9 cellular contexts compared by ENCODE assay signal in the genomic region with DNA sequence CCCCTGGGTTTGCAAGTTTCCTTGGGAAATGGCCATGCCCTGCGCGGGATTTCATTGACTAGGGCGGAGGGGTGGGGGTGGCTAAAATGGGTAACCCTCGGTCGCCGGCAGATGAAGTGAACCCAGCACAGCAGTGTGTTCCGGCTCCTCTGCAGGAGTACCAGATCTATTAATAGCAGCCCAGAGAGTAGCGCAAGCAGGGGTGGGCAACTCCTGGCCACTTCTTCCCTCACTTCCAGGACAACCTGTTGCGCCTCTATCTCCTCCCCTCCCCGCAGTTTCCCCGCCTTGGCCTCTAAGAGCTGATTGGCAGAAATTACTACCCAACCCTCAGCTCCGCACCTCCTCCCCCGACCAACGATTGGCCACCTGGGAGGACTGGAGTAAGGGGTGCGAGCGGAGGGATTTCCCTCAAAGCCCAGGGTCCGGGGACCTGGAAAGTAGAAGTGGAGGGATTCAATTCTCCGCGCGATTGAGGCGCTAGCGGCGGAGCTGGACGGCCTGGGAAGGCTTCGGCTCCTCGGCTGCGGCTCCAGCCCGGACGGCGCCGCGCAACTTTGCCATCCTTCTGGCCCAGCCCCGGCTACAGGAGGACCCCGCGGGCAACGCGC. TPM values are rescaled to one million over a fixed set of nuclear protein-coding genes. Genes with fewer than 3 reads are reported as not detected.
A peak's percentile ranks its signal among the peaks of the same experiment; 100 is the strongest.
DNase-seq lines count a peak whose midpoint lies in the region; ATAC-seq and TF ChIP-seq lines count a peak whose summit lies in the region.
"Had no signal": no experiment of that assay in that cellular context is flagged by ENCODE, and none has a peak within 500 bp of the region (broad histone marks: within the 10 kb centered on the region; RNA-seq: fewer than 3 reads in every experiment).

A gene with protein sequence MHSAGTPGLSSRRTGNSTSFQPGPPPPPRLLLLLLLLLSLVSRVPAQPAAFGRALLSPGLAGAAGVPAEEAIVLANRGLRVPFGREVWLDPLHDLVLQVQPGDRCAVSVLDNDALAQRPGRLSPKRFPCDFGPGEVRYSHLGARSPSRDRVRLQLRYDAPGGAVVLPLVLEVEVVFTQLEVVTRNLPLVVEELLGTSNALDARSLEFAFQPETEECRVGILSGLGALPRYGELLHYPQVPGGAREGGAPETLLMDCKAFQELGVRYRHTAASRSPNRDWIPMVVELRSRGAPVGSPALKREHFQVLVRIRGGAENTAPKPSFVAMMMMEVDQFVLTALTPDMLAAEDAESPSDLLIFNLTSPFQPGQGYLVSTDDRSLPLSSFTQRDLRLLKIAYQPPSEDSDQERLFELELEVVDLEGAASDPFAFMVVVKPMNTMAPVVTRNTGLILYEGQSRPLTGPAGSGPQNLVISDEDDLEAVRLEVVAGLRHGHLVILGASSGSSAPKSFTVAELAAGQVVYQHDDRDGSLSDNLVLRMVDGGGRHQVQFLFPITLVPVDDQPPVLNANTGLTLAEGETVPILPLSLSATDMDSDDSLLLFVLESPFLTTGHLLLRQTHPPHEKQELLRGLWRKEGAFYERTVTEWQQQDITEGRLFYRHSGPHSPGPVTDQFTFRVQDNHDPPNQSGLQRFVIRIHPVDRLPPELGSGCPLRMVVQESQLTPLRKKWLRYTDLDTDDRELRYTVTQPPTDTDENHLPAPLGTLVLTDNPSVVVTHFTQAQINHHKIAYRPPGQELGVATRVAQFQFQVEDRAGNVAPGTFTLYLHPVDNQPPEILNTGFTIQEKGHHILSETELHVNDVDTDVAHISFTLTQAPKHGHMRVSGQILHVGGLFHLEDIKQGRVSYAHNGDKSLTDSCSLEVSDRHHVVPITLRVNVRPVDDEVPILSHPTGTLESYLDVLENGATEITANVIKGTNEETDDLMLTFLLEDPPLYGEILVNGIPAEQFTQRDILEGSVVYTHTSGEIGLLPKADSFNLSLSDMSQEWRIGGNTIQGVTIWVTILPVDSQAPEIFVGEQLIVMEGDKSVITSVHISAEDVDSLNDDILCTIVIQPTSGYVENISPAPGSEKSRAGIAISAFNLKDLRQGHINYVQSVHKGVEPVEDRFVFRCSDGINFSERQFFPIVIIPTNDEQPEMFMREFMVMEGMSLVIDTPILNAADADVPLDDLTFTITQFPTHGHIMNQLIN (N-terminal part only) (plus strand): TSS at position 443 of the 611 bp plus-strand sequence. CDS start 268 bp downstream, outside the sequence.

- H3K36me3 Mint-ChIP-seq in activated T-cell treated with anti-CD3 and anti-CD28 coated beads, Interleukin-2, amount 50 U/mL, for 72 hours (ENCODE audit: insufficient read depth in 2 of 2): no peaks in the 10 kb centered on the region
- no peaks in the 10 kb centered on the region for H3K36me3 Mint-ChIP-seq in activated T-cell treated with anti-CD3 and anti-CD28 coated beads, Interleukin-2, amount 50 U/mL, for 24 hours (ENCODE audit: low read depth)

- DNase-seq in activated T-cell treated with anti-CD3 and anti-CD28 coated beads, Interleukin-2, amount 50 U/mL, for 72 hours: no peak
- no peak for DNase-seq in activated T-cell treated with anti-CD3 and anti-CD28 coated beads, Interleukin-2, amount 50 U/mL, for 24 hours
- DNase-seq in NT2/D1 (ENCODE audit: low read depth, low spot score): peak; percentile 84
- no peak for DNase-seq in esophagus squamous epithelium (lab: John Stamatoyannopoulos, UW)
- no peak for DNase-seq in NOMO-1 treated with dmso at 0.1 percent for 144 hours (lab: John Stamatoyannopoulos, UW; ENCODE audit: unreplicated experiment)

- 0% methylated on average over 5 to 8 of the region's 37 CpGs for WGBS in esophagus squamous epithelium, 2 donors

- TF ChIP-seq CTCF in esophagus squamous epithelium (IDR thresholded peaks at IDR 0.05): no peak

- H3K4me3 ChIP-seq in NT2/D1 (ENCODE audit: insufficient read length, low read depth) (peak within 1 kb of the TSS; percentile 78), esophagus squamous epithelium (peak within 1 kb of the TSS; percentile 3 to 61 (median 38)), muscle layer of duodenum (ENCODE audit: low read depth in 1 of 2, low read length in 2 of 2) (peak within 1 kb of the TSS; percentile 48 to 85)
- H3K4me3 ChIP-seq: BLaER1 had no signal

- H3K4me3 Mint-ChIP-seq in activated T-cell treated with anti-CD3 and anti-CD28 coated beads, Interleukin-2, amount 50 U/mL, for 72 hours: peak within 1 kb of the TSS; percentile 49 to 51
- H3K4me3 Mint-ChIP-seq in activated T-cell treated with anti-CD3 and anti-CD28 coated beads, Interleukin-2, amount 50 U/mL, for 24 hours: no peak within 1 kb of the TSS

- intact Hi-C loops in esophagus squamous epithelium (cut with DNase I): no loop called here

- no peaks in the 10 kb centered on the region for H3K4me1 ChIP-seq in NT2/D1 (ENCODE audit: insufficient read depth, insufficient read length)
- H3K4me1 ChIP-seq in esophagus squamous epithelium: peaks cover 8 to 25% (median 14%) of the 10 kb centered on the region in 3 donors
- H3K4me1 ChIP-seq in muscle layer of duodenum (ENCODE audit: control insufficient read depth in 1 of 2, insufficient read depth in 2 of 2, low read length in 2 of 2): peaks cover 0 to 22% of the 10 kb centered on the region in 2 donors
- H3K4me1 ChIP-seq: BLaER1 had no signal

- H3K4me1 Mint-ChIP-seq in activated T-cell treated with anti-CD3 and anti-CD28 coated beads, Interleukin-2, amount 50 U/mL, for 72 hours (ENCODE audit: low read depth): no peaks in the 10 kb centered on the region
- H3K4me1 Mint-ChIP-seq in activated T-cell treated with anti-CD3 and anti-CD28 coated beads, Interleukin-2, amount 50 U/mL, for 24 hours (ENCODE audit: low read depth): peaks cover 3% of the 10 kb centered on the region

- H3K27ac ChIP-seq in esophagus squamous epithelium: no peak within 1 kb of the TSS
- H3K27ac ChIP-seq in muscle layer of duodenum (ENCODE audit: low read length): no peak within 1 kb of the TSS
- H3K27ac ChIP-seq: BLaER1 had no signal

- TF ChIP-seq POLR2A in esophagus squamous epithelium (IDR thresholded peaks at IDR 0.05): no peak

- no peaks in the 10 kb centered on the region for H3K9me3 ChIP-seq in NT2/D1 (ENCODE audit: insufficient read depth, low read length)
- no peaks in the 10 kb centered on the region for H3K9me3 ChIP-seq in esophagus squamous epithelium
- no peaks in the 10 kb centered on the region for H3K9me3 ChIP-seq in muscle layer of duodenum (ENCODE audit: control insufficient read depth in 1 of 2, low read length in 2 of 2)

- H3K9ac ChIP-seq in NT2/D1 (ENCODE audit: insufficient read length, low read depth): peak within 1 kb of the TSS; percentile 66
- H3K9ac ChIP-seq: BLaER1 had no signal

- H3K27me3 ChIP-seq in NT2/D1 (ENCODE audit: insufficient read depth, insufficient read length): peaks cover 26% of the 10 kb centered on the region
- peaks cover 0 to 63% (median 3%) of the 10 kb centered on the region in 4 donors for H3K27me3 ChIP-seq in esophagus squamous epithelium
- no peaks in the 10 kb centered on the region for H3K27me3 ChIP-seq in muscle layer of duodenum (ENCODE audit: low read depth, low read length)
- H3K27me3 ChIP-seq: BLaER1 had no signal

- H3K27ac Mint-ChIP-seq in activated T-cell treated with anti-CD3 and anti-CD28 coated beads, Interleukin-2, amount 50 U/mL, for 72 hours: no peak within 1 kb of the TSS
- H3K27ac Mint-ChIP-seq in activated T-cell treated with anti-CD3 and anti-CD28 coated beads, Interleukin-2, amount 50 U/mL, for 24 hours: no peak within 1 kb of the TSS

- H3K36me3 ChIP-seq in NT2/D1 (ENCODE audit: insufficient read depth, insufficient read length, low read length) (no peaks in the 10 kb centered on the region), esophagus squamous epithelium (no peaks in the 10 kb centered on the region), muscle layer of duodenum (ENCODE audit: control insufficient read depth in 1 of 2, insufficient read depth in 2 of 2, low read length in 2 of 2) (no peaks in the 10 kb centered on the region)
- H3K36me3 ChIP-seq: BLaER1 had no signal

- H3K27me3 Mint-ChIP-seq in activated T-cell treated with anti-CD3 and anti-CD28 coated beads, Interleukin-2, amount 50 U/mL, for 72 hours (ENCODE audit: low read depth): peaks cover 9% of the 10 kb centered on the region
- peaks cover 38% of the 10 kb centered on the region for H3K27me3 Mint-ChIP-seq in activated T-cell treated with anti-CD3 and anti-CD28 coated beads, Interleukin-2, amount 50 U/mL, for 24 hours

- ATAC-seq in activated T-cell treated with anti-CD3 and anti-CD28 coated beads, Interleukin-2, amount 50 U/mL, for 72 hours (replicated peaks in 1 of 2): no peak
- ATAC-seq in HG03460 (IDR thresholded peaks at IDR 0.05; ENCODE audit: unreplicated experiment) (no peak), HG02623 (IDR thresholded peaks at IDR 0.05; ENCODE audit: unreplicated experiment) (no peak)

- no peaks in the 10 kb centered on the region for H3K9me3 Mint-ChIP-seq in activated T-cell treated with anti-CD3 and anti-CD28 coated beads, Interleukin-2, amount 50 U/mL, for 72 hours
- H3K9me3 Mint-ChIP-seq in activated T-cell treated with anti-CD3 and anti-CD28 coated beads, Interleukin-2, amount 50 U/mL, for 24 hours: no peaks in the 10 kb centered on the region

RNA-seq across cellular contexts. Expression of the gene that starts here (rescaled TPM):
- under 1 TPM; 0.02 TPM for total RNA-seq in activated T-cell treated with anti-CD3 and anti-CD28 coated beads, Interleukin-2, amount 50 U/mL, for 72 hours
- total RNA-seq in esophagus squamous epithelium: under 1 TPM in 3 of 4 donors, not detected in 1; 0.06 to 0.19 (median 0.13) TPM
